In genomic region chr20:46057856-46058655, GRCh38 we compare ENCODE assay signal across 8 cellular contexts. TPM values are rescaled to one million over a fixed set of nuclear protein-coding genes. Genes with fewer than 3 reads are reported as not detected.
A peak's percentile ranks its signal among the peaks of the same experiment; 100 is the strongest.
DNase-seq lines count a peak whose midpoint lies in the region; ATAC-seq and TF ChIP-seq lines count a peak whose summit lies in the region.

No MANE protein-coding gene starts in this region.

- peak overlapping the region; percentile 57 to 79 (median 66) for H3K4me3 Mint-ChIP-seq in nephron

- H3K27ac Mint-ChIP-seq in nephron, result no peak overlapping the region

- no peak overlapping the region for H3K4me3 ChIP-seq in fibroblast of mammary gland (ENCODE audit: control insufficient read depth, low read depth, low read length)

- H3K27me3 Mint-ChIP-seq in nephron (ENCODE audit: low read depth), result peaks cover 71% of the 10 kb centered on the region

- ATAC-seq in omental fat pad (ENCODE audit: low FRiP score), result no peak
- no peak for ATAC-seq in HG02642 (IDR thresholded peaks at IDR 0.05; ENCODE audit: poor library complexity, unreplicated experiment)
- ATAC-seq in HG03139 (IDR thresholded peaks at IDR 0.05; ENCODE audit: unreplicated experiment), result no peak

- H3K36me3 Mint-ChIP-seq in nephron (ENCODE audit: low read depth), result peaks cover 44% of the 10 kb centered on the region

- H3K9me3 Mint-ChIP-seq in nephron, result no peaks in the 10 kb centered on the region

- peak; percentile 33 for TF ChIP-seq CTCF in fibroblast of mammary gland (conservative IDR thresholded peaks at IDR 0.05; ENCODE audit: control insufficient read depth, insufficient read depth, low read depth, low read length)
- TF ChIP-seq CTCF in nephron (IDR thresholded peaks at IDR 0.05; ENCODE audit: unreplicated experiment in 3 of 3), result peak in 2 of 3 experiments; percentile 57 to 60
- TF ChIP-seq CTCF in omental fat pad (IDR thresholded peaks at IDR 0.05), result no peak

- DNase-seq in D341Med (ENCODE audit: low spot score) (peak; percentile 30), SIG-M5 (lab: John Stamatoyannopoulos, UW) (peak; percentile 37), fibroblast of mammary gland (ENCODE audit: low read depth) (peak; percentile 49), omental fat pad (ENCODE audit: low spot score) (no peak), NCI-H345 (lab: John Stamatoyannopoulos, UW) (no peak)

- no peaks in the 10 kb centered on the region for H3K4me1 Mint-ChIP-seq in nephron

RNA-seq across cellular contexts. Expression of gene SLC12A5, which starts 29.0 kb away (rescaled TPM):
- total RNA-seq in omental fat pad, result under 1 TPM in 1 of 4 donors, not detected in 3; 0.19 TPM

RNA-seq across cellular contexts. Expression of gene NCOA5, which starts 31.7 kb away (rescaled TPM):
- total RNA-seq in omental fat pad, result 10 to 100 TPM; 19.3 to 41.1 (median 23.2) TPM

RNA-seq across cellular contexts. Expression of gene MMP9, which starts 49.3 kb away (rescaled TPM):
- total RNA-seq in omental fat pad, result 10 to 100 TPM in 2 of 4 donors, 1 to 10 TPM in 1, under 1 TPM in 1; 0.84 to 90.4 (median 13.7) TPM

Comparison
In these comparisons a context has a peak if more than half of its experiments do, and no peak if none do; other contexts are left out.
1. DNase-seq: peak in D341Med (single experiment), SIG-M5 (single experiment) and fibroblast of mammary gland (single experiment); none in omental fat pad (single experiment) and NCI-H345 (single experiment).
2. CTCF ChIP-seq: peak in fibroblast of mammary gland (single experiment) and nephron (2 of 3); none in omental fat pad (0 of 3).